In the genomic region with DNA sequence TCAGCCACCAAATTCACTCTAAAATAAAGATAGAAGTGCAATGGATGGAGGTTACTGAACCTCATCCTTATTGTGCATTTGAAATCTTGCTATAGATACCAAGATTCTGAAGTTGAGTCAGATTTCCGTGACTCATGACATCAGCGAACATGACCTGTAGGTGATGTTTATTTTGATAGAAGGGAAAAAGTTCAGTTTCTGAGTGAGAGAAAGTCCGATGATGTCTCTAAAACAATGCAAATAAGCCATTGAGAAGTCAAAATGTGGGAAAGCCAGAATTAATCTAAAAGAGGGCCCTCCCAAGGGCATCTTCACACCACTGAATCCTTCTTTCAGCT, we compare ENCODE assay signal across 23 cellular contexts. TPM values are rescaled to one million over a fixed set of nuclear protein-coding genes. Genes with fewer than 3 reads are reported as not detected.
"Had no signal": no experiment of that assay in that cellular context is flagged by ENCODE, and none has a peak within 500 bp of the region (broad histone marks: within the 10 kb centered on the region; RNA-seq: fewer than 3 reads in every experiment).

No MANE protein-coding gene starts in this region.

- DNase-seq: activated CD4-positive, alpha-beta T cell treated with anti-CD3 and anti-CD28 coated beads, Interleukin-2, amount 10 ng/mL, durations not matched to agents 24 days and 14 days; activated CD8-positive, alpha-beta T cell treated with anti-CD3 and anti-CD28 coated beads for 36 hours; activated effector memory CD4-positive, alpha-beta T cell treated with anti-CD3 and anti-CD28 coated beads, Interleukin-2, amount 50 U/mL, for 16 hours; activated naive CD4-positive, alpha-beta T cell treated with anti-CD3 and anti-CD28 coated beads, Interleukin-2, amount 50 U/mL, for 16 hours; activated T-cell treated with anti-CD3 and anti-CD28 coated beads, Interleukin-2, amount 50 U/mL, for 1 hour; dermis blood vessel endothelial cell; effector memory CD4-positive, alpha-beta T cell; gastrocnemius medialis; head of caudate nucleus; kidney; left lung; midbrain; nucleus accumbens; sigmoid colon; stimulated activated CD4-positive, alpha-beta T cell treated with anti-CD3 and anti-CD28 coated beads, Interleukin-4, amount 100 ng/mL, for 4 hours; T-cell; upper lobe of left lung had no signal

- H3K4me1 Mint-ChIP-seq: activated CD4-positive, alpha-beta T cell treated with anti-CD3 and anti-CD28 coated beads, Interleukin-2, amount 10 ng/mL, durations not matched to agents 24 days and 14 days; nephron; stimulated activated memory B cell treated with anti-CD40 and anti-IgM and Interleukin-4, amounts not matched to agents 10 μg/mL and 1 μg/mL and 100 μg/mL, for 72 hours; T-cell had no signal

- H3K36me3 Mint-ChIP-seq: T-cell had no signal

- H3K27ac ChIP-seq: cardiac muscle cell, gastrocnemius medialis, left lung, sigmoid colon, thoracic aorta, upper lobe of left lung had no signal

- H3K4me3 ChIP-seq: cardiac muscle cell, gastrocnemius medialis, left lung, sigmoid colon, thoracic aorta, upper lobe of left lung had no signal

- FAIRE-seq: kidney had no signal

- H3K4me3 Mint-ChIP-seq: activated CD4-positive, alpha-beta T cell treated with anti-CD3 and anti-CD28 coated beads, Interleukin-2, amount 10 ng/mL, durations not matched to agents 24 days and 14 days; activated CD8-positive, alpha-beta T cell treated with anti-CD3 and anti-CD28 coated beads for 36 hours; nephron; stimulated activated memory B cell treated with anti-CD40 and anti-IgM and Interleukin-4, amounts not matched to agents 10 μg/mL and 1 μg/mL and 100 μg/mL, for 72 hours; T-cell had no signal

- H3K9me3 ChIP-seq: gastrocnemius medialis had no signal

- ATAC-seq: activated CD8-positive, alpha-beta T cell treated with anti-CD3 and anti-CD28 coated beads for 36 hours; gastrocnemius medialis; left lung; stimulated activated memory B cell treated with anti-CD40 and anti-IgM and Interleukin-4, amounts not matched to agents 10 μg/mL and 1 μg/mL and 100 μg/mL, for 72 hours; T-cell had no signal

- H3K4me1 ChIP-seq: gastrocnemius medialis, left lung, sigmoid colon, upper lobe of left lung had no signal

- H3K27ac Mint-ChIP-seq: activated CD4-positive, alpha-beta T cell treated with anti-CD3 and anti-CD28 coated beads, Interleukin-2, amount 10 ng/mL, durations not matched to agents 24 days and 14 days; activated CD8-positive, alpha-beta T cell treated with anti-CD3 and anti-CD28 coated beads for 36 hours; nephron; stimulated activated memory B cell treated with anti-CD40 and anti-IgM and Interleukin-4, amounts not matched to agents 10 μg/mL and 1 μg/mL and 100 μg/mL, for 72 hours; T-cell had no signal

RNA-seq across cellular contexts. Expression of gene PHOX2B, which starts 20.0 kb away (rescaled TPM):
- total RNA-seq: activated CD4-positive, alpha-beta T cell treated with anti-CD3 and anti-CD28 coated beads, Interleukin-2, amount 10 ng/mL, durations not matched to agents 24 days and 14 days; activated CD8-positive, alpha-beta T cell treated with anti-CD3 and anti-CD28 coated beads for 36 hours; cardiac muscle cell; chondrocyte; dermis blood vessel endothelial cell; gastrocnemius medialis; kidney; left lung; lung microvascular endothelial cell; T-cell; thoracic aorta; upper lobe of left lung had no signal
- polyA plus RNA-seq: cardiac muscle cell had no signal
